In the genomic region with DNA sequence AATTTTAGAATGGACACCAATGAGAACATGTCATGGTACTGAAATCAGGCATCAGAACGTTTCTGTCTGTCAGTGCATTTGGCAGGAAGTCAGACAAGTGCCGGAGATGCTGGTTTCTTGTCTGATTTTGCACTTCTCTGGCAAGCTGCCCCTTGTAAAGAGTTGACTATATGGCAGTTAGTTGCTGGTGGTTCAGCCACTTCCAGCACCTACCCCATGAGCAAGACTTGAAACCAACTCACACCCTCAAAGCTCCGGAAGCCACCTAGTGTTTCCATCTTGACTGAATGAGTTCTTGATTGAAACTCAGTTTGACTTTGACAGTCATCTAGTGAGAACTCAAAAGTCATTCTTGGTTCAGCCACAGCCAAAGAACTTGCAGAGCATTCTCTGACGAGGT, we compare ENCODE assay signal across 9 cellular contexts.
DNase-seq lines count a peak whose midpoint lies in the region; ATAC-seq lines count a peak whose summit lies in the region.
"Had no signal": no experiment of that assay in that cellular context is flagged by ENCODE, and none has a peak within 500 bp of the region (broad histone marks: within the 10 kb centered on the region; RNA-seq: fewer than 3 reads in every experiment).

No MANE protein-coding gene starts in this region.

- in situ Hi-C loops in GM23248 (cut with MboI) = no loop called here

- H2AFZ ChIP-seq in GM23248 = no peak overlapping the region

- peak; percentile 67 for ATAC-seq in GM18868 (IDR thresholded peaks at IDR 0.05; ENCODE audit: unreplicated experiment)
- peak; percentile 99 for ATAC-seq in activated naive CD8-positive, alpha-beta T cell treated with anti-CD3 and anti-CD28 coated beads, Interleukin-2, amount 10 ng/mL, durations not matched to agents 7 days and 5 days (ENCODE audit: low read depth)

- H3K27ac ChIP-seq in GM23248 = no peak overlapping the region
- H3K27ac ChIP-seq: epithelial cell of prostate had no signal

- peak; percentile 19 for DNase-seq in activated CD4-positive, alpha-beta T cell treated with anti-CD3 and anti-CD28 coated beads, Interleukin-2, amount 50 U/mL, for 1 hour
- peak; percentile 38 for DNase-seq in activated naive CD8-positive, alpha-beta T cell treated with anti-CD3 and anti-CD28 coated beads, Interleukin-2, amount 10 ng/mL, durations not matched to agents 7 days and 5 days
- DNase-seq in stimulated activated CD8-positive, alpha-beta memory T cell treated with anti-CD3 and anti-CD28 coated beads, Interleukin-12 subunit alpha, Interleukin-12 subunit beta, amount 100 ng/mL, for 24 hours (ENCODE audit: extremely low read depth) = peak; percentile 22
- DNase-seq in NCI-H345 (lab: John Stamatoyannopoulos, UW) (no peak), foreskin melanocyte (no peak), GM23248 (no peak), iPS-NIHi7 (ENCODE audit: extremely low spot score) (no peak)

- H3K9me2 ChIP-seq in GM23248 (ENCODE audit: insufficient read depth) = no peaks in the 10 kb centered on the region

- POLR2A ChIA-PET in activated naive CD8-positive, alpha-beta T cell treated with anti-CD3 and anti-CD28 coated beads, Interleukin-2, amount 10 ng/mL, durations not matched to agents 7 days and 5 days (lab: Charles Lee) = interaction anchor here (0.9 to 1.2 kb wide), 4 partner anchors 13 to 41 kb away, joined by 3 to 5 read pairs (median 4); no protein-coding TSS in a partner anchor

- H3K36me3 Mint-ChIP-seq in activated naive CD8-positive, alpha-beta T cell treated with anti-CD3 and anti-CD28 coated beads, Interleukin-2, amount 10 ng/mL, durations not matched to agents 7 days and 5 days = peaks cover 4% of the 10 kb centered on the region

- no peaks in the 10 kb centered on the region for H4K20me1 ChIP-seq in GM23248 (ENCODE audit: insufficient read depth)

- H3K4me1 Mint-ChIP-seq in activated naive CD8-positive, alpha-beta T cell treated with anti-CD3 and anti-CD28 coated beads, Interleukin-2, amount 10 ng/mL, durations not matched to agents 7 days and 5 days = peaks cover 18% of the 10 kb centered on the region

- no peak overlapping the region for H3K4me2 ChIP-seq in GM23248 (ENCODE audit: unreplicated experiment)

- H3F3A ChIP-seq in GM23248 (ENCODE audit: insufficient read depth) = no peaks in the 10 kb centered on the region

- no peaks in the 10 kb centered on the region for H3K36me3 ChIP-seq in GM23248 (ENCODE audit: low read depth)

- H3K27me3 Mint-ChIP-seq in activated naive CD8-positive, alpha-beta T cell treated with anti-CD3 and anti-CD28 coated beads, Interleukin-2, amount 10 ng/mL, durations not matched to agents 7 days and 5 days = no peaks in the 10 kb centered on the region

- H3K27me3 ChIP-seq in GM23248 (replicated peaks; ENCODE audit: insufficient read depth) = no peaks in the 10 kb centered on the region

- H3K4me3 ChIP-seq in GM23248 = no peak overlapping the region

- H3K4me3 Mint-ChIP-seq in activated naive CD8-positive, alpha-beta T cell treated with anti-CD3 and anti-CD28 coated beads, Interleukin-2, amount 10 ng/mL, durations not matched to agents 7 days and 5 days = peak overlapping the region; percentile 49

- H3K4me1 ChIP-seq in GM23248 (ENCODE audit: insufficient read depth) = no peaks in the 10 kb centered on the region

- no peaks in the 10 kb centered on the region for H3K79me2 ChIP-seq in GM23248 (ENCODE audit: insufficient read depth)

- H3K27ac Mint-ChIP-seq in activated naive CD8-positive, alpha-beta T cell treated with anti-CD3 and anti-CD28 coated beads, Interleukin-2, amount 10 ng/mL, durations not matched to agents 7 days and 5 days = peak overlapping the region; percentile 90

- no peak overlapping the region for H3K9ac ChIP-seq in GM23248

- H3K9me3 ChIP-seq in GM23248 (ENCODE audit: low read depth) = no peaks in the 10 kb centered on the region

- 53 to 57% methylated on average over 4 of the region's 4 CpGs for WGBS in GM23248 (ENCODE audit: low coverage in 1 of 2, low lambda C conversion rate in 2 of 2, missing lambda C conversion rate in 2 of 2), 2 experiments

- H3K9me3 Mint-ChIP-seq in activated naive CD8-positive, alpha-beta T cell treated with anti-CD3 and anti-CD28 coated beads, Interleukin-2, amount 10 ng/mL, durations not matched to agents 7 days and 5 days = no peaks in the 10 kb centered on the region

Comparison
In these comparisons a context has a peak if more than half of its experiments do, and no peak if none do; other contexts are left out.
1. DNase-seq: peak in activated CD4-positive, alpha-beta T cell treated with anti-CD3 and anti-CD28 coated beads, Interleukin-2, amount 50 U/mL, for 1 hour (single experiment), activated naive CD8-positive, alpha-beta T cell treated with anti-CD3 and anti-CD28 coated beads, Interleukin-2, amount 10 ng/mL, durations not matched to agents 7 days and 5 days (single experiment) and stimulated activated CD8-positive, alpha-beta memory T cell treated with anti-CD3 and anti-CD28 coated beads, Interleukin-12 subunit alpha, Interleukin-12 subunit beta, amount 100 ng/mL, for 24 hours (single experiment); none in NCI-H345 (single experiment), foreskin melanocyte (single experiment), GM23248 (single experiment) and iPS-NIHi7 (single experiment).